Comparison of ENCODE assay signal across 9 cellular contexts in genomic region chr1:25099343-25099951, GRCh38.
DNase-seq lines count a peak whose midpoint lies in the region; ATAC-seq, FAIRE-seq and TF ChIP-seq lines count a peak whose summit lies in the region.
"Had no signal": no experiment of that assay in that cellular context is flagged by ENCODE, and none has a peak within 500 bp of the region (broad histone marks: within the 10 kb centered on the region; RNA-seq: fewer than 3 reads in every experiment).

No MANE protein-coding gene starts in this region.

- H3K36me3 Mint-ChIP-seq in activated CD8-positive, alpha-beta T cell treated with anti-CD3 and anti-CD28 coated beads, Interleukin-2, amount 10 ng/mL, durations not matched to agents 7 days and 5 days (ENCODE audit: low read depth): peaks cover 16% of the 10 kb centered on the region
- peaks cover 5% of the 10 kb centered on the region for H3K36me3 Mint-ChIP-seq in Calu3 (ENCODE audit: insufficient read depth, unreplicated experiment)

- peak overlapping the region; percentile 65 for H3K4me3 Mint-ChIP-seq in activated CD8-positive, alpha-beta T cell treated with anti-CD3 and anti-CD28 coated beads, Interleukin-2, amount 10 ng/mL, durations not matched to agents 7 days and 5 days
- no peak overlapping the region for H3K4me3 Mint-ChIP-seq in Calu3 (ENCODE audit: low read depth, unreplicated experiment)

- peaks cover 88% of the 10 kb centered on the region for H3K4me1 Mint-ChIP-seq in activated CD8-positive, alpha-beta T cell treated with anti-CD3 and anti-CD28 coated beads, Interleukin-2, amount 10 ng/mL, durations not matched to agents 7 days and 5 days (ENCODE audit: low read depth)
- H3K4me1 Mint-ChIP-seq in Calu3 (ENCODE audit: low read depth, unreplicated experiment): peaks cover 8% of the 10 kb centered on the region

- H3K9me3 Mint-ChIP-seq in activated CD8-positive, alpha-beta T cell treated with anti-CD3 and anti-CD28 coated beads, Interleukin-2, amount 10 ng/mL, durations not matched to agents 7 days and 5 days (ENCODE audit: insufficient read depth): peaks cover 3% of the 10 kb centered on the region
- peaks cover 3% of the 10 kb centered on the region for H3K9me3 Mint-ChIP-seq in Calu3 (ENCODE audit: low read depth, unreplicated experiment)

- H3K27ac ChIP-seq in neutrophil: peak overlapping the region; percentile 35

- DNase-seq in GM12892 (ENCODE audit: insufficient read length): no peak
- DNase-seq in NCI-H146 (lab: John Stamatoyannopoulos, UW): peak; percentile 81
- DNase-seq in activated CD8-positive, alpha-beta T cell treated with anti-CD3 and anti-CD28 coated beads, Interleukin-2, amount 10 ng/mL, durations not matched to agents 7 days and 5 days: peak; percentile 79
- DNase-seq in frontal cortex (ENCODE audit: low spot score in 2 of 2): no peak
- DNase-seq in foreskin melanocyte: no peak
- DNase-seq in Calu3: no peak
- DNase-seq: GOT3 had no signal

- ATAC-seq in activated CD8-positive, alpha-beta T cell treated with anti-CD3 and anti-CD28 coated beads, Interleukin-2, amount 10 ng/mL, durations not matched to agents 7 days and 5 days: peak; percentile 62
- ATAC-seq in esophagus mucosa: no peak

- intact Hi-C loops in Calu3 (cut with micrococcal nuclease; ENCODE audit: unreplicated experiment): no loop called here

- CTCF ChIA-PET in activated CD8-positive, alpha-beta T cell treated with anti-CD3 and anti-CD28 coated beads, Interleukin-2, amount 10 ng/mL, durations not matched to agents 7 days and 5 days (lab: Charles Lee): interaction anchor here (0.7 to 8.5 kb wide), 33 partner anchors 9 to 264 kb away, joined by 3 to 109 read pairs (median 5); partner anchors contain the start of gene RUNX3
- CTCF ChIA-PET in Calu3 (lab: Charles Lee): interaction anchor here (0.6 to 0.8 kb wide), 2 partner anchors 68 to 250 kb away, joined by 3 read pairs; no protein-coding TSS in a partner anchor

- no peak for TF ChIP-seq POLR2A in GM12892 (IDR thresholded peaks at IDR 0.05; ENCODE audit: low read depth, low read length)

- H3K27me3 ChIP-seq in neutrophil: no peaks in the 10 kb centered on the region

- BruUV-seq in Calu3 (replicated peaks; lab: Mats Ljungman, UMichigan): no TSS peak

- peaks cover 8% of the 10 kb centered on the region for H3K27me3 Mint-ChIP-seq in activated CD8-positive, alpha-beta T cell treated with anti-CD3 and anti-CD28 coated beads, Interleukin-2, amount 10 ng/mL, durations not matched to agents 7 days and 5 days (ENCODE audit: low read depth)
- peaks cover 81% of the 10 kb centered on the region for H3K27me3 Mint-ChIP-seq in Calu3 (ENCODE audit: unreplicated experiment)

- H3K4me1 ChIP-seq in neutrophil (ENCODE audit: control insufficient read depth in 1 of 2, insufficient read depth in 1 of 2, low read depth in 1 of 2, low read length in 1 of 2): peaks cover 41 to 43% of the 10 kb centered on the region in 2 experiments

- POLR2A ChIA-PET in activated CD8-positive, alpha-beta T cell treated with anti-CD3 and anti-CD28 coated beads, Interleukin-2, amount 10 ng/mL, durations not matched to agents 7 days and 5 days (lab: Charles Lee): interaction anchor here (0.6 to 3.5 kb wide), 19 partner anchors 9 to 188 kb away, joined by 3 to 23 read pairs (median 4); partner anchors contain the start of genes RUNX3 and SYF2

- TF ChIP-seq CTCF in neutrophil (IDR thresholded peaks at IDR 0.05) (no peak), Calu3 (IDR thresholded peaks at IDR 0.05; ENCODE audit: unreplicated experiment) (no peak)

- no peak overlapping the region for H3K4me3 ChIP-seq in neutrophil (ENCODE audit: low read depth in 1 of 2, low read length in 1 of 2)

- FAIRE-seq in GM12892 (lab: Jason Lieb, UNC): peak; percentile 85
- no peak for FAIRE-seq in frontal cortex (lab: Jason Lieb, UNC)

- peak overlapping the region; percentile 91 for H3K27ac Mint-ChIP-seq in activated CD8-positive, alpha-beta T cell treated with anti-CD3 and anti-CD28 coated beads, Interleukin-2, amount 10 ng/mL, durations not matched to agents 7 days and 5 days
- H3K27ac Mint-ChIP-seq in Calu3 (ENCODE audit: unreplicated experiment): no peak overlapping the region

- no peaks in the 10 kb centered on the region for H3K36me3 ChIP-seq in neutrophil

- no peaks in the 10 kb centered on the region for H3K9me3 ChIP-seq in neutrophil

Comparison
In these comparisons a context has a peak if more than half of its experiments do, and no peak if none do; other contexts are left out.
1. DNase-seq: peak in NCI-H146 (single experiment) and activated CD8-positive, alpha-beta T cell treated with anti-CD3 and anti-CD28 coated beads, Interleukin-2, amount 10 ng/mL, durations not matched to agents 7 days and 5 days (single experiment); none in GM12892 (single experiment), frontal cortex (0 of 2), foreskin melanocyte (single experiment) and Calu3 (single experiment).